In genomic region chr1:168342572-168343280, GRCh38 we compare ENCODE assay signal across 1 cellular context.
TF ChIP-seq lines count a peak whose summit lies in the region.

No MANE protein-coding gene starts in this region.

TF ChIP-seq in K562, 482 proteins besides CTCF, POLR2A, EP300 and RAD21 (continued from another document):
- no peak for TF ChIP-seq HNRNPH1 (optimal IDR thresholded peaks at IDR 0.05; ENCODE audit: low read depth, low read length)
- TF ChIP-seq ERF (CRISPR knock-in tag; IDR thresholded peaks at IDR 0.05) = no peak
- TF ChIP-seq SUPT5H (IDR thresholded peaks at IDR 0.05) = no peak
- TF ChIP-seq ZNF780A (CRISPR knock-in tag; IDR thresholded peaks at IDR 0.05) = no peak
- peak; percentile 30; the same call in 1 of the 2 replicates for TF ChIP-seq SOX6 (IDR thresholded peaks at IDR 0.05)
- no peak for TF ChIP-seq RBM17 (IDR thresholded peaks at IDR 0.05; ENCODE audit: borderline replicate concordance, low read depth, low read length)
- no peak for TF ChIP-seq NFIX (CRISPR knock-in tag; IDR thresholded peaks at IDR 0.05; ENCODE audit: low read depth)
- peak in 1 of 2 experiments; percentile 87; a peak in 2 of 4 replicates for TF ChIP-seq RCOR1 (IDR thresholded peaks at IDR 0.05; ENCODE audit: borderline replicate concordance in 1 of 2, low read depth in 2 of 2, low read length in 2 of 2)
- no peak for TF ChIP-seq MGA (IDR thresholded peaks at IDR 0.05)
- TF ChIP-seq, protein P1, sequence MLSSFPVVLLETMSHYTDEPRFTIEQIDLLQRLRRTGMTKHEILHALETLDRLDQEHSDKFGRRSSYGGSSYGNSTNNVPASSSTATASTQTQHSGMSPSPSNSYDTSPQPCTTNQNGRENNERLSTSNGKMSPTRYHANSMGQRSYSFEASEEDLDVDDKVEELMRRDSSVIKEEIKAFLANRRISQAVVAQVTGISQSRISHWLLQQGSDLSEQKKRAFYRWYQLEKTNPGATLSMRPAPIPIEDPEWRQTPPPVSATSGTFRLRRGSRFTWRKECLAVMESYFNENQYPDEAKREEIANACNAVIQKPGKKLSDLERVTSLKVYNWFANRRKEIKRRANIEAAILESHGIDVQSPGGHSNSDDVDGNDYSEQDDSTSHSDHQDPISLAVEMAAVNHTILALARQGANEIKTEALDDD (IDR thresholded peaks at IDR 0.05) = peak; percentile 68
- TF ChIP-seq ZNF589 (CRISPR knock-in tag; IDR thresholded peaks at IDR 0.05; ENCODE audit: low read depth) = no peak
- peak; percentile 79 for TF ChIP-seq STAG1 (CRISPR knock-in tag; IDR thresholded peaks at IDR 0.05; ENCODE audit: borderline replicate concordance)
- TF ChIP-seq ZNF174 (CRISPR knock-in tag; IDR thresholded peaks at IDR 0.05) = no peak
- TF ChIP-seq HEY1 (CRISPR knock-in tag; IDR thresholded peaks at IDR 0.05; ENCODE audit: borderline replicate concordance) = no peak
- TF ChIP-seq, protein P2, sequence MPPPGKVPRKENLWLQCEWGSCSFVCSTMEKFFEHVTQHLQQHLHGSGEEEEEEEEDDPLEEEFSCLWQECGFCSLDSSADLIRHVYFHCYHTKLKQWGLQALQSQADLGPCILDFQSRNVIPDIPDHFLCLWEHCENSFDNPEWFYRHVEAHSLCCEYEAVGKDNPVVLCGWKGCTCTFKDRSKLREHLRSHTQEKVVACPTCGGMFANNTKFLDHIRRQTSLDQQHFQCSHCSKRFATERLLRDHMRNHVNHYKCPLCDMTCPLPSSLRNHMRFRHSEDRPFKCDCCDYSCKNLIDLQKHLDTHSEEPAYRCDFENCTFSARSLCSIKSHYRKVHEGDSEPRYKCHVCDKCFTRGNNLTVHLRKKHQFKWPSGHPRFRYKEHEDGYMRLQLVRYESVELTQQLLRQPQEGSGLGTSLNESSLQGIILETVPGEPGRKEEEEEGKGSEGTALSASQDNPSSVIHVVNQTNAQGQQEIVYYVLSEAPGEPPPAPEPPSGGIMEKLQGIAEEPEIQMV (tag; conservative IDR thresholded peaks at IDR 0.05; ENCODE audit: low read depth) = 0 out of 2 replicates have a peak, but pooled peaks have one; percentile 42
- TF ChIP-seq, protein P3, sequence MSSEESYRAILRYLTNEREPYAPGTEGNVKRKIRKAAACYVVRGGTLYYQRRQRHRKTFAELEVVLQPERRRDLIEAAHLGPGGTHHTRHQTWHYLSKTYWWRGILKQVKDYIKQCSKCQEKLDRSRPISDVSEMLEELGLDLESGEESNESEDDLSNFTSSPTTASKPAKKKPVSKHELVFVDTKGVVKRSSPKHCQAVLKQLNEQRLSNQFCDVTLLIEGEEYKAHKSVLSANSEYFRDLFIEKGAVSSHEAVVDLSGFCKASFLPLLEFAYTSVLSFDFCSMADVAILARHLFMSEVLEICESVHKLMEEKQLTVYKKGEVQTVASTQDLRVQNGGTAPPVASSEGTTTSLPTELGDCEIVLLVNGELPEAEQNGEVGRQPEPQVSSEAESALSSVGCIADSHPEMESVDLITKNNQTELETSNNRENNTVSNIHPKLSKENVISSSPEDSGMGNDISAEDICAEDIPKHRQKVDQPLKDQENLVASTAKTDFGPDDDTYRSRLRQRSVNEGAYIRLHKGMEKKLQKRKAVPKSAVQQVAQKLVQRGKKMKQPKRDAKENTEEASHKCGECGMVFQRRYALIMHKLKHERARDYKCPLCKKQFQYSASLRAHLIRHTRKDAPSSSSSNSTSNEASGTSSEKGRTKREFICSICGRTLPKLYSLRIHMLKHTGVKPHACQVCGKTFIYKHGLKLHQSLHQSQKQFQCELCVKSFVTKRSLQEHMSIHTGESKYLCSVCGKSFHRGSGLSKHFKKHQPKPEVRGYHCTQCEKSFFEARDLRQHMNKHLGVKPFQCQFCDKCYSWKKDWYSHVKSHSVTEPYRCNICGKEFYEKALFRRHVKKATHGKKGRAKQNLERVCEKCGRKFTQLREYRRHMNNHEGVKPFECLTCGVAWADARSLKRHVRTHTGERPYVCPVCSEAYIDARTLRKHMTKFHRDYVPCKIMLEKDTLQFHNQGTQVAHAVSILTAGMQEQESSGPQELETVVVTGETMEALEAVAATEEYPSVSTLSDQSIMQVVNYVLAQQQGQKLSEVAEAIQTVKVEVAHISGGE (CRISPR knock-in tag; IDR thresholded peaks at IDR 0.05) = no peak
- no peak for TF ChIP-seq KAT7 (CRISPR knock-in tag; IDR thresholded peaks at IDR 0.05; ENCODE audit: borderline replicate concordance)
- no peak for TF ChIP-seq CREB3L1 (IDR thresholded peaks at IDR 0.05; ENCODE audit: borderline replicate concordance, low read depth)
- TF ChIP-seq PCBP2 (IDR thresholded peaks at IDR 0.05; ENCODE audit: low read depth, low read length, poor library complexity, severe bottlenecking) = no peak
- no peak for TF ChIP-seq FOXP1 (CRISPR knock-in tag; IDR thresholded peaks at IDR 0.05)
- no peak for TF ChIP-seq PHF20 (IDR thresholded peaks at IDR 0.05; ENCODE audit: partially characterized antibody)
- no peak for TF ChIP-seq ZNF699 (CRISPR knock-in tag; IDR thresholded peaks at IDR 0.05; ENCODE audit: insufficient replicate concordance)
- no peak for TF ChIP-seq FOXK1 (CRISPR knock-in tag; IDR thresholded peaks at IDR 0.05; ENCODE audit: borderline replicate concordance)
- TF ChIP-seq CTBP1 (IDR thresholded peaks at IDR 0.05; ENCODE audit: borderline replicate concordance) = peak; percentile 60; the same call in 1 of the 2 replicates
- TF ChIP-seq SNAPC5 (CRISPR knock-in tag; IDR thresholded peaks at IDR 0.05) = no peak
- TF ChIP-seq, protein P4, sequence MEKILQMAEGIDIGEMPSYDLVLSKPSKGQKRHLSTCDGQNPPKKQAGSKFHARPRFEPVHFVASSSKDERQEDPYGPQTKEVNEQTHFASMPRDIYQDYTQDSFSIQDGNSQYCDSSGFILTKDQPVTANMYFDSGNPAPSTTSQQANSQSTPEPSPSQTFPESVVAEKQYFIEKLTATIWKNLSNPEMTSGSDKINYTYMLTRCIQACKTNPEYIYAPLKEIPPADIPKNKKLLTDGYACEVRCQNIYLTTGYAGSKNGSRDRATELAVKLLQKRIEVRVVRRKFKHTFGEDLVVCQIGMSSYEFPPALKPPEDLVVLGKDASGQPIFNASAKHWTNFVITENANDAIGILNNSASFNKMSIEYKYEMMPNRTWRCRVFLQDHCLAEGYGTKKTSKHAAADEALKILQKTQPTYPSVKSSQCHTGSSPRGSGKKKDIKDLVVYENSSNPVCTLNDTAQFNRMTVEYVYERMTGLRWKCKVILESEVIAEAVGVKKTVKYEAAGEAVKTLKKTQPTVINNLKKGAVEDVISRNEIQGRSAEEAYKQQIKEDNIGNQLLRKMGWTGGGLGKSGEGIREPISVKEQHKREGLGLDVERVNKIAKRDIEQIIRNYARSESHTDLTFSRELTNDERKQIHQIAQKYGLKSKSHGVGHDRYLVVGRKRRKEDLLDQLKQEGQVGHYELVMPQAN (IDR thresholded peaks at IDR 0.05; ENCODE audit: borderline replicate concordance) = no peak
- TF ChIP-seq, protein P5, sequence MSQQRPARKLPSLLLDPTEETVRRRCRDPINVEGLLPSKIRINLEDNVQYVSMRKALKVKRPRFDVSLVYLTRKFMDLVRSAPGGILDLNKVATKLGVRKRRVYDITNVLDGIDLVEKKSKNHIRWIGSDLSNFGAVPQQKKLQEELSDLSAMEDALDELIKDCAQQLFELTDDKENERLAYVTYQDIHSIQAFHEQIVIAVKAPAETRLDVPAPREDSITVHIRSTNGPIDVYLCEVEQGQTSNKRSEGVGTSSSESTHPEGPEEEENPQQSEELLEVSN (IDR thresholded peaks at IDR 0.05; ENCODE audit: borderline replicate concordance in 1 of 2, extremely low read depth in 1 of 2, insufficient read depth in 1 of 2, insufficient read length in 1 of 2, low read depth in 1 of 2, low read length in 1 of 2, poor library complexity in 1 of 2, severe bottlenecking in 1 of 2) = no peak
- TF ChIP-seq NR3C1 (CRISPR knock-in tag; IDR thresholded peaks at IDR 0.05) = no peak
